Comparison of ENCODE assay signal across 1 cellular context in the genomic region with DNA sequence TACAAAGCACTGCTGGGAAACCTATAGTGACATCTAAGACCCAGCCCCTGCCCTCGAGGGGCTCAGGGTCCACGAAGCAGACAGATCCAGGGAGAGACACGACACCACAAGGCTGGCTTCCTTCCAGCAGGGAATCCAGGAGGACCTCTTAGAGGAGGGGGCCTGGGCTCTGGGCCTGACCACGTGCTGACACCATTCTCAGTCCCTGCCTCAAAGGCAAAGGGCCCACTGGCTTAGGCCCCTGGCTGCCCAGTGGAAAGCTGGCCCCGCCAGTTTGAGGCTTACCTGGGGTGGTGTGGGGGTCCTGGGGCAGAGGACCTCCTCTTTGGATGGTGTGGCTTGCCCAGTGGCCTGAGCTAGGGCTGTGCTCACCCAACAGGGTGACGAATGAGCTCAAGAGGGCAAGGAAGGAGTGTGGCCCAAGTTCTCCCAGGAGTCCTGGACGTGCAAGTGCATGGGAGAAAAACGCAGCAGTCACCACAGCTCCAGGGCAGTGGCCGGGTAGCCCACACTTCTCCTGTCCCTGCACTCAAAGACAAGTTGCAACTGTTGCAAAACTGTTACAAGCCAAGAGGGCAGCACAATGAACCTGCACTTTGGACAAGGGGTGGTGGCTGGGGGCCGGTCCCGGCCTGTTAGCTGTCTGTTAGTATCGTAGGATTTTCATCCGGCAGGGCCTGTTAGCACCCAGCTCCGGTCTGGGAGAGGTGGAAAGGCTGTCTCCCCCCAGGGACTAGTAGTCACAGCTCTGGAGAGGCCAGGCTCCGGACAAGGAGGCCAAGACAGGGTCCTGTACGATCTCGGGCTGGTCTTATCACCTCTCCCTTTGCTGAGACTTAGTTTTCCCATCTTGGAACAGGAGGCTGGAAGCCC.
TF ChIP-seq lines count a peak whose summit lies in the region.

No MANE protein-coding gene starts in this region.

TF ChIP-seq in HepG2, 621 proteins besides CTCF, POLR2A, EP300 and RAD21 (continued from another document and continues in another):
- TF ChIP-seq, protein P1, sequence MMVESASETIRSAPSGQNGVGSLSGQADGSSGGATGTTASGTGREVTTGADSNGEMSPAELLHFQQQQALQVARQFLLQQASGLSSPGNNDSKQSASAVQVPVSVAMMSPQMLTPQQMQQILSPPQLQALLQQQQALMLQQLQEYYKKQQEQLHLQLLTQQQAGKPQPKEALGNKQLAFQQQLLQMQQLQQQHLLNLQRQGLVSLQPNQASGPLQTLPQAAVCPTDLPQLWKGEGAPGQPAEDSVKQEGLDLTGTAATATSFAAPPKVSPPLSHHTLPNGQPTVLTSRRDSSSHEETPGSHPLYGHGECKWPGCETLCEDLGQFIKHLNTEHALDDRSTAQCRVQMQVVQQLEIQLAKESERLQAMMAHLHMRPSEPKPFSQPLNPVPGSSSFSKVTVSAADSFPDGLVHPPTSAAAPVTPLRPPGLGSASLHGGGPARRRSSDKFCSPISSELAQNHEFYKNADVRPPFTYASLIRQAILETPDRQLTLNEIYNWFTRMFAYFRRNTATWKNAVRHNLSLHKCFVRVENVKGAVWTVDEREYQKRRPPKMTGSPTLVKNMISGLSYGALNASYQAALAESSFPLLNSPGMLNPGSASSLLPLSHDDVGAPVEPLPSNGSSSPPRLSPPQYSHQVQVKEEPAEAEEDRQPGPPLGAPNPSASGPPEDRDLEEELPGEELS (CRISPR knock-in tag; IDR thresholded peaks at IDR 0.05) = peak; percentile 75
- TF ChIP-seq RBM39 (IDR thresholded peaks at IDR 0.05; ENCODE audit: low read depth, low read length, poor library complexity, severe bottlenecking) (no peak), ZNF598 (CRISPR knock-in tag; IDR thresholded peaks at IDR 0.05; ENCODE audit: borderline replicate concordance) (0 out of 2 replicates have a peak, but pooled peaks have one; percentile 37), YEATS4 (CRISPR knock-in tag; IDR thresholded peaks at IDR 0.05; ENCODE audit: borderline replicate concordance) (no peak; the same call in 1 of the 2 replicates), REL (CRISPR knock-in tag; conservative IDR thresholded peaks at IDR 0.05) (no peak), SRSF1 (optimal IDR thresholded peaks at IDR 0.05; ENCODE audit: low read depth, low read length) (no peak), ZBTB1 (CRISPR knock-in tag; IDR thresholded peaks at IDR 0.05; ENCODE audit: borderline replicate concordance) (no peak), FIP1L1 (IDR thresholded peaks at IDR 0.05; ENCODE audit: borderline replicate concordance, insufficient read depth, low read depth, low read length) (no peak), ZNF569 (CRISPR knock-in tag; IDR thresholded peaks at IDR 0.05; ENCODE audit: borderline replicate concordance) (no peak), PCBP2 (optimal IDR thresholded peaks at IDR 0.05; ENCODE audit: low read depth, low read length, poor library complexity, severe bottlenecking) (no peak), ZNF782 (CRISPR knock-in tag; IDR thresholded peaks at IDR 0.05; ENCODE audit: borderline replicate concordance) (peak; percentile 47; the same call in 1 of the 2 replicates), ZNF383 (CRISPR knock-in tag; IDR thresholded peaks at IDR 0.05; ENCODE audit: borderline replicate concordance) (peak; percentile 57; the same call in 1 of the 2 replicates), FOSL2 (CRISPR knock-in tag; IDR thresholded peaks at IDR 0.05) (peak; percentile 55; the same call in 1 of the 2 replicates), RFX1 (IDR thresholded peaks at IDR 0.05) (no peak), TBX2 (CRISPR knock-in tag; IDR thresholded peaks at IDR 0.05; ENCODE audit: borderline replicate concordance) (peak; percentile 62; the same call in 1 of the 2 replicates), ZFY (CRISPR knock-in tag; IDR thresholded peaks at IDR 0.05) (peak; percentile 87), JUND (CRISPR knock-in tag; IDR thresholded peaks at IDR 0.05) (no peak), ZNF564 (CRISPR knock-in tag; IDR thresholded peaks at IDR 0.05) (no peak), KDM5A (IDR thresholded peaks at IDR 0.05; ENCODE audit: borderline replicate concordance, low read length) (no peak), SMAD1 (CRISPR knock-in tag; IDR thresholded peaks at IDR 0.05; ENCODE audit: borderline replicate concordance, low read depth) (peak; percentile 81; the same call in 1 of the 2 replicates), SKI (IDR thresholded peaks at IDR 0.05; ENCODE audit: partially characterized antibody) (peak; percentile 72), ZSCAN30 (CRISPR knock-in tag; IDR thresholded peaks at IDR 0.05) (no peak), JUNB (CRISPR knock-in tag; IDR thresholded peaks at IDR 0.05; ENCODE audit: borderline replicate concordance) (no peak), MYNN (CRISPR knock-in tag; IDR thresholded peaks at IDR 0.05; ENCODE audit: low read depth) (no peak), ZNF792 (CRISPR knock-in tag; IDR thresholded peaks at IDR 0.05) (peak; percentile 79), ZSCAN29 (CRISPR knock-in tag; conservative IDR thresholded peaks at IDR 0.05) (0 out of 2 replicates have a peak, but pooled peaks have one; percentile 57), ZNF354B (CRISPR knock-in tag; IDR thresholded peaks at IDR 0.05) (no peak), DNMT3B (CRISPR knock-in tag; conservative IDR thresholded peaks at IDR 0.05) (no peak), MAF1 (CRISPR knock-in tag; IDR thresholded peaks at IDR 0.05; ENCODE audit: borderline replicate concordance) (no peak), KDM1A (CRISPR knock-in tag; IDR thresholded peaks at IDR 0.05) (no peak), ZNF788 (CRISPR knock-in tag; IDR thresholded peaks at IDR 0.05; ENCODE audit: borderline replicate concordance) (peak; percentile 86; the same call in 1 of the 2 replicates)
- TF ChIP-seq, protein P2, sequence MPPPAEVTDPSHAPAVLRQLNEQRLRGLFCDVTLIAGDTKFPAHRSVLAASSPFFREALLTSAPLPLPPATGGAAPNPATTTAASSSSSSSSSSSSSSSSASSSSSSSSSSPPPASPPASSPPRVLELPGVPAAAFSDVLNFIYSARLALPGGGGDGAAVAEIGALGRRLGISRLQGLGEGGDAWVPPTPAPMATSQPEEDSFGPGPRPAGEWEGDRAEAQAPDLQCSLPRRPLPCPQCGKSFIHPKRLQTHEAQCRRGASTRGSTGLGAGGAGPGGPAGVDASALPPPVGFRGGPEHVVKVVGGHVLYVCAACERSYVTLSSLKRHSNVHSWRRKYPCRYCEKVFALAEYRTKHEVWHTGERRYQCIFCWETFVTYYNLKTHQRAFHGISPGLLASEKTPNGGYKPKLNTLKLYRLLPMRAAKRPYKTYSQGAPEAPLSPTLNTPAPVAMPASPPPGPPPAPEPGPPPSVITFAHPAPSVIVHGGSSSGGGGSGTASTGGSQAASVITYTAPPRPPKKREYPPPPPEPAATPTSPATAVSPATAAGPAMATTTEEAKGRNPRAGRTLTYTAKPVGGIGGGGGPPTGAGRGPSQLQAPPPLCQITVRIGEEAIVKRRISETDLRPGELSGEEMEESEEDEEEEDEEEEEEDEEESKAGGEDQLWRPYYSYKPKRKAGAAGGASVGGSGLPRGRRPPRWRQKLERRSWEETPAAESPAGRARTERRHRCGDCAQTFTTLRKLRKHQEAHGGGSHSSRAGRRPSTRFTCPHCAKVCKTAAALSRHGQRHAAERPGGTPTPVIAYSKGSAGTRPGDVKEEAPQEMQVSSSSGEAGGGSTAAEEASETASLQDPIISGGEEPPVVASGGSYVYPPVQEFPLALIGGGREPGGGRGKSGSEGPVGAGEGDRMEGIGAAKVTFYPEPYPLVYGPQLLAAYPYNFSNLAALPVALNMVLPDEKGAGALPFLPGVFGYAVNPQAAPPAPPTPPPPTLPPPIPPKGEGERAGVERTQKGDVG (CRISPR knock-in tag; IDR thresholded peaks at IDR 0.05; ENCODE audit: borderline replicate concordance) = peak; percentile 81; the same call in 1 of the 2 replicates
- TF ChIP-seq, protein P3, sequence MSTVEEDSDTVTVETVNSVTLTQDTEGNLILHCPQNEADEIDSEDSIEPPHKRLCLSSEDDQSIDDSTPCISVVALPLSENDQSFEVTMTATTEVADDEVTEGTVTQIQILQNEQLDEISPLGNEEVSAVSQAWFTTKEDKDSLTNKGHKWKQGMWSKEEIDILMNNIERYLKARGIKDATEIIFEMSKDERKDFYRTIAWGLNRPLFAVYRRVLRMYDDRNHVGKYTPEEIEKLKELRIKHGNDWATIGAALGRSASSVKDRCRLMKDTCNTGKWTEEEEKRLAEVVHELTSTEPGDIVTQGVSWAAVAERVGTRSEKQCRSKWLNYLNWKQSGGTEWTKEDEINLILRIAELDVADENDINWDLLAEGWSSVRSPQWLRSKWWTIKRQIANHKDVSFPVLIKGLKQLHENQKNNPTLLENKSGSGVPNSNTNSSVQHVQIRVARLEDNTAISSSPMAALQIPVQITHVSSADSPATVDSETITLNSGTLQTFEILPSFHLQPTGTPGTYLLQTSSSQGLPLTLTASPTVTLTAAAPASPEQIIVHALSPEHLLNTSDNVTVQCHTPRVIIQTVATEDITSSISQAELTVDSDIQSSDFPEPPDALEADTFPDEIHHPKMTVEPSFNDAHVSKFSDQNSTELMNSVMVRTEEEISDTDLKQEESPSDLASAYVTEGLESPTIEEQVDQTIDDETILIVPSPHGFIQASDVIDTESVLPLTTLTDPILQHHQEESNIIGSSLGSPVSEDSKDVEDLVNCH (CRISPR knock-in tag; IDR thresholded peaks at IDR 0.05) = no peak
- TF ChIP-seq, protein P4, sequence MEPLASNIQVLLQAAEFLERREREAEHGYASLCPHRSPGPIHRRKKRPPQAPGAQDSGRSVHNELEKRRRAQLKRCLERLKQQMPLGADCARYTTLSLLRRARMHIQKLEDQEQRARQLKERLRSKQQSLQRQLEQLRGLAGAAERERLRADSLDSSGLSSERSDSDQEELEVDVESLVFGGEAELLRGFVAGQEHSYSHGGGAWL (CRISPR knock-in tag; IDR thresholded peaks at IDR 0.05) = 0 out of 2 replicates have a peak, but pooled peaks have one; percentile 23
- TF ChIP-seq, protein P5, sequence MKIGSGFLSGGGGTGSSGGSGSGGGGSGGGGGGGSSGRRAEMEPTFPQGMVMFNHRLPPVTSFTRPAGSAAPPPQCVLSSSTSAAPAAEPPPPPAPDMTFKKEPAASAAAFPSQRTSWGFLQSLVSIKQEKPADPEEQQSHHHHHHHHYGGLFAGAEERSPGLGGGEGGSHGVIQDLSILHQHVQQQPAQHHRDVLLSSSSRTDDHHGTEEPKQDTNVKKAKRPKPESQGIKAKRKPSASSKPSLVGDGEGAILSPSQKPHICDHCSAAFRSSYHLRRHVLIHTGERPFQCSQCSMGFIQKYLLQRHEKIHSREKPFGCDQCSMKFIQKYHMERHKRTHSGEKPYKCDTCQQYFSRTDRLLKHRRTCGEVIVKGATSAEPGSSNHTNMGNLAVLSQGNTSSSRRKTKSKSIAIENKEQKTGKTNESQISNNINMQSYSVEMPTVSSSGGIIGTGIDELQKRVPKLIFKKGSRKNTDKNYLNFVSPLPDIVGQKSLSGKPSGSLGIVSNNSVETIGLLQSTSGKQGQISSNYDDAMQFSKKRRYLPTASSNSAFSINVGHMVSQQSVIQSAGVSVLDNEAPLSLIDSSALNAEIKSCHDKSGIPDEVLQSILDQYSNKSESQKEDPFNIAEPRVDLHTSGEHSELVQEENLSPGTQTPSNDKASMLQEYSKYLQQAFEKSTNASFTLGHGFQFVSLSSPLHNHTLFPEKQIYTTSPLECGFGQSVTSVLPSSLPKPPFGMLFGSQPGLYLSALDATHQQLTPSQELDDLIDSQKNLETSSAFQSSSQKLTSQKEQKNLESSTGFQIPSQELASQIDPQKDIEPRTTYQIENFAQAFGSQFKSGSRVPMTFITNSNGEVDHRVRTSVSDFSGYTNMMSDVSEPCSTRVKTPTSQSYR (CRISPR knock-in tag; IDR thresholded peaks at IDR 0.05; ENCODE audit: borderline replicate concordance) = peak; percentile 47
- TF ChIP-seq, protein P6, sequence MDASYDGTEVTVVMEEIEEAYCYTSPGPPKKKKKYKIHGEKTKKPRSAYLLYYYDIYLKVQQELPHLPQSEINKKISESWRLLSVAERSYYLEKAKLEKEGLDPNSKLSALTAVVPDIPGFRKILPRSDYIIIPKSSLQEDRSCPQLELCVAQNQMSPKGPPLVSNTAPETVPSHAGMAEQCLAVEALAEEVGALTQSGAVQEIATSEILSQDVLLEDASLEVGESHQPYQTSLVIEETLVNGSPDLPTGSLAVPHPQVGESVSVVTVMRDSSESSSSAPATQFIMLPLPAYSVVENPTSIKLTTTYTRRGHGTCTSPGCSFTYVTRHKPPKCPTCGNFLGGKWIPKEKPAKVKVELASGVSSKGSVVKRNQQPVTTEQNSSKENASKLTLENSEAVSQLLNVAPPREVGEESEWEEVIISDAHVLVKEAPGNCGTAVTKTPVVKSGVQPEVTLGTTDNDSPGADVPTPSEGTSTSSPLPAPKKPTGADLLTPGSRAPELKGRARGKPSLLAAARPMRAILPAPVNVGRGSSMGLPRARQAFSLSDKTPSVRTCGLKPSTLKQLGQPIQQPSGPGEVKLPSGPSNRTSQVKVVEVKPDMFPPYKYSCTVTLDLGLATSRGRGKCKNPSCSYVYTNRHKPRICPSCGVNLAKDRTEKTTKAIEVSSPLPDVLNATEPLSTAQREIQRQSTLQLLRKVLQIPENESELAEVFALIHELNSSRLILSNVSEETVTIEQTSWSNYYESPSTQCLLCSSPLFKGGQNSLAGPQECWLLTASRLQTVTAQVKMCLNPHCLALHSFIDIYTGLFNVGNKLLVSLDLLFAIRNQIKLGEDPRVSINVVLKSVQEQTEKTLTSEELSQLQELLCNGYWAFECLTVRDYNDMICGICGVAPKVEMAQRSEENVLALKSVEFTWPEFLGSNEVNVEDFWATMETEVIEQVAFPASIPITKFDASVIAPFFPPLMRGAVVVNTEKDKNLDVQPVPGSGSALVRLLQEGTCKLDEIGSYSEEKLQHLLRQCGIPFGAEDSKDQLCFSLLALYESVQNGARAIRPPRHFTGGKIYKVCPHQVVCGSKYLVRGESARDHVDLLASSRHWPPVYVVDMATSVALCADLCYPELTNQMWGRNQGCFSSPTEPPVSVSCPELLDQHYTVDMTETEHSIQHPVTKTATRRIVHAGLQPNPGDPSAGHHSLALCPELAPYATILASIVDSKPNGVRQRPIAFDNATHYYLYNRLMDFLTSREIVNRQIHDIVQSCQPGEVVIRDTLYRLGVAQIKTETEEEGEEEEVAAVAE (CRISPR knock-in tag; IDR thresholded peaks at IDR 0.05; ENCODE audit: borderline replicate concordance) = peak; percentile 79; the same call in 1 of the 2 replicates
